Comparison of ENCODE assay signal across 22 cellular contexts in the genomic region with DNA sequence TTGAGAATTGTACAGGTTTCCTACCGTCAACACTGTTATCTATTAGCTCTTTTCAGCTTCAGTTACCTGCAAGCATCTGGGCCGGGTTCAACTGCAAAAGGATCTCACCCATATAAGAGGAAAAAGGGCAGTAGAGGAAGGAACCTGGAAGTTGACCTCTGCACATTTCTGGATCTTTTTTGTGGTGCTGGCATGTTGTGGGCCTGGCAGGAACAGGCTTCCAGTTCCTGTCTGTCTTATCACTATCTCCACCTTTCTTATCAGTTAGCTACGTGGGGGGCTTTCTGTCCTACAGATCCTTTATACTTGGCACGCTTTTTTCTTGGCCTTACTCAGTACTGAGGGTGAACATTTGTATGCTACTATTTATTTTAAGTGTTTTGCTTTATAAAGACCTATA. TPM values are rescaled to one million over a fixed set of nuclear protein-coding genes. Genes with fewer than 3 reads are reported as not detected.
"Had no signal": no experiment of that assay in that cellular context is flagged by ENCODE, and none has a peak within 500 bp of the region (broad histone marks: within the 10 kb centered on the region; RNA-seq: fewer than 3 reads in every experiment).

No MANE protein-coding gene starts in this region.

- H3K36me3 Mint-ChIP-seq: activated CD8-positive, alpha-beta memory T cell treated with anti-CD3 and anti-CD28 coated beads, Interleukin-2, amount 10 ng/mL, durations not matched to agents 7 days and 5 days; immature natural killer cell; type B pancreatic cell had no signal

- ATAC-seq: activated CD8-positive, alpha-beta memory T cell treated with anti-CD3 and anti-CD28 coated beads, Interleukin-2, amount 10 ng/mL, durations not matched to agents 7 days and 5 days; activated naive CD8-positive, alpha-beta T cell treated with anti-CD3 and anti-CD28 coated beads, Interleukin-2, amount 50 U/mL, for 24 hours; activated T-cell treated with anti-CD3 and anti-CD28 coated beads, Interleukin-2, amount 50 U/mL, for 4 hours; lower lobe of right lung had no signal

- H3K27me3 ChIP-seq: right atrium auricular region had no signal

- H3K9me3 ChIP-seq: lower lobe of right lung, prostate gland, right atrium auricular region had no signal

- H3K4me3 Mint-ChIP-seq: activated CD4-positive, alpha-beta memory T cell treated with anti-CD3 and anti-CD28 coated beads, Interleukin-2, amount 10 ng/mL, durations not matched to agents 7 days and 5 days; activated CD8-positive, alpha-beta memory T cell treated with anti-CD3 and anti-CD28 coated beads, Interleukin-2, amount 10 ng/mL, durations not matched to agents 7 days and 5 days; activated naive CD4-positive, alpha-beta T cell treated with anti-CD3 and anti-CD28 coated beads for 36 hours; activated naive CD8-positive, alpha-beta T cell treated with anti-CD3 and anti-CD28 coated beads, Interleukin-2, amount 50 U/mL, for 24 hours; activated T-cell treated with anti-CD3 and anti-CD28 coated beads, Interleukin-2, amount 50 U/mL, for 4 hours; endodermal cell; immature natural killer cell; neural crest cell; type B pancreatic cell had no signal

- H3K27ac Mint-ChIP-seq: activated CD4-positive, alpha-beta memory T cell treated with anti-CD3 and anti-CD28 coated beads, Interleukin-2, amount 10 ng/mL, durations not matched to agents 7 days and 5 days; activated CD8-positive, alpha-beta memory T cell treated with anti-CD3 and anti-CD28 coated beads, Interleukin-2, amount 10 ng/mL, durations not matched to agents 7 days and 5 days; activated naive CD4-positive, alpha-beta T cell treated with anti-CD3 and anti-CD28 coated beads for 36 hours; activated naive CD8-positive, alpha-beta T cell treated with anti-CD3 and anti-CD28 coated beads, Interleukin-2, amount 50 U/mL, for 24 hours; endodermal cell; immature natural killer cell; type B pancreatic cell had no signal

- H3K27ac ChIP-seq: lower lobe of right lung, prostate gland had no signal

- DNase-seq: activated CD4-positive, alpha-beta memory T cell treated with anti-CD3 and anti-CD28 coated beads, Interleukin-2, amount 10 ng/mL, durations not matched to agents 7 days and 5 days; activated CD4-positive, alpha-beta T cell treated with anti-CD3 and anti-CD28 coated beads for 48 hours; activated CD4-positive, CD25-positive, alpha-beta regulatory T cell; activated CD8-positive, alpha-beta memory T cell treated with anti-CD3 and anti-CD28 coated beads, Interleukin-2, amount 10 ng/mL, durations not matched to agents 7 days and 5 days; activated naive CD4-positive, alpha-beta T cell treated with anti-CD3 and anti-CD28 coated beads for 36 hours; activated naive CD8-positive, alpha-beta T cell treated with anti-CD3 and anti-CD28 coated beads, Interleukin-2, amount 50 U/mL, for 24 hours; activated T-cell treated with anti-CD3 and anti-CD28 coated beads, Interleukin-2, amount 50 U/mL, for 4 hours; anterior cingulate cortex; endodermal cell; erythroblast; foreskin melanocyte; head of caudate nucleus; immature natural killer cell; lower lobe of right lung; stimulated activated CD4-positive, alpha-beta T cell treated with anti-CD3 and anti-CD28 coated beads, Interleukin-2, amount 100 ng/mL, for 24 hours; stimulated activated naive CD4-positive, alpha-beta T cell treated with Interleukin-2 at 50 U/mL for 16 hours; SW 1271 had no signal

- H3K27me3 Mint-ChIP-seq: activated CD4-positive, alpha-beta memory T cell treated with anti-CD3 and anti-CD28 coated beads, Interleukin-2, amount 10 ng/mL, durations not matched to agents 7 days and 5 days had no signal

- H3K4me3 ChIP-seq: lower lobe of right lung, prostate gland, right atrium auricular region had no signal

- H3K9me3 Mint-ChIP-seq: activated CD4-positive, alpha-beta memory T cell treated with anti-CD3 and anti-CD28 coated beads, Interleukin-2, amount 10 ng/mL, durations not matched to agents 7 days and 5 days; activated naive CD4-positive, alpha-beta T cell treated with anti-CD3 and anti-CD28 coated beads for 36 hours; activated naive CD8-positive, alpha-beta T cell treated with anti-CD3 and anti-CD28 coated beads, Interleukin-2, amount 50 U/mL, for 24 hours; activated T-cell treated with anti-CD3 and anti-CD28 coated beads, Interleukin-2, amount 50 U/mL, for 4 hours; endodermal cell; type B pancreatic cell had no signal

- H3K4me1 ChIP-seq: prostate gland had no signal

- H3K36me3 ChIP-seq: lower lobe of right lung, prostate gland, right atrium auricular region had no signal

- H3K4me1 Mint-ChIP-seq: activated CD4-positive, alpha-beta memory T cell treated with anti-CD3 and anti-CD28 coated beads, Interleukin-2, amount 10 ng/mL, durations not matched to agents 7 days and 5 days; activated CD8-positive, alpha-beta memory T cell treated with anti-CD3 and anti-CD28 coated beads, Interleukin-2, amount 10 ng/mL, durations not matched to agents 7 days and 5 days; activated naive CD8-positive, alpha-beta T cell treated with anti-CD3 and anti-CD28 coated beads, Interleukin-2, amount 50 U/mL, for 24 hours; immature natural killer cell had no signal

RNA-seq across cellular contexts. Expression of a gene that starts 42.2 kb away (rescaled TPM):
- total RNA-seq: activated CD4-positive, alpha-beta memory T cell treated with anti-CD3 and anti-CD28 coated beads, Interleukin-2, amount 10 ng/mL, durations not matched to agents 7 days and 5 days; activated CD8-positive, alpha-beta memory T cell treated with anti-CD3 and anti-CD28 coated beads, Interleukin-2, amount 10 ng/mL, durations not matched to agents 7 days and 5 days; activated naive CD4-positive, alpha-beta T cell treated with anti-CD3 and anti-CD28 coated beads for 36 hours; T-helper 2 cell treated with Interferon-gamma antibody and Interleukin-4, amounts not matched to agents 100 ng/mL and 5 ng/mL, for 36 hours had no signal
- polyA plus RNA-seq: immature natural killer cell had no signal
